In genomic region chr1:219330669-219331068, GRCh38 we compare ENCODE assay signal across 18 cellular contexts.
A peak's percentile ranks its signal among the peaks of the same experiment; 100 is the strongest.
DNase-seq lines count a peak whose midpoint lies in the region; ATAC-seq, FAIRE-seq and TF ChIP-seq lines count a peak whose summit lies in the region.
"Had no signal": no experiment of that assay in that cellular context is flagged by ENCODE, and none has a peak within 500 bp of the region (broad histone marks: within the 10 kb centered on the region; RNA-seq: fewer than 3 reads in every experiment).

No MANE protein-coding gene starts in this region.

- H3K79me2 ChIP-seq in SK-N-SH (ENCODE audit: insufficient read depth) (no peaks in the 10 kb centered on the region), astrocyte (ENCODE audit: insufficient read depth, low read length) (no peaks in the 10 kb centered on the region)

- POLR2A ChIA-PET in SK-N-SH (lab: Yijun Ruan, JAX): interaction anchor here (0.6 kb wide), 1 partner anchor 43 kb away, joined by 3 read pairs; no protein-coding TSS in a partner anchor

- CTCF ChIA-PET in SK-N-SH (lab: Yijun Ruan, JAX): no interaction called here

- H2AFZ ChIP-seq in SK-N-SH (ENCODE audit: low read depth): no peak overlapping the region
- H2AFZ ChIP-seq in astrocyte (ENCODE audit: low read depth, low read length): no peak overlapping the region
- H2AFZ ChIP-seq: PC-9 had no signal

- TF ChIP-seq EP300 in SK-N-SH (IDR thresholded peaks at IDR 0.05; ENCODE audit: borderline replicate concordance in 1 of 2, low read depth in 1 of 2, low read length in 1 of 2): no peak

- H3K4me1 ChIP-seq in SK-N-SH (ENCODE audit: control insufficient read depth in 1 of 2, insufficient read depth in 2 of 2, low read depth in 1 of 2, low read length in 1 of 2) (peaks cover 0 to 18% of the 10 kb centered on the region in 2 experiments; a peak in 2 of 4 replicates), astrocyte (ENCODE audit: insufficient read depth, low read length) (peaks cover 15% of the 10 kb centered on the region)

- H3K27me3 Mint-ChIP-seq in astrocyte (ENCODE audit: low read depth, unreplicated experiment): no peaks in the 10 kb centered on the region

- no peak overlapping the region for H3K27ac Mint-ChIP-seq in astrocyte (ENCODE audit: unreplicated experiment)
- H3K27ac Mint-ChIP-seq: H9 had no signal

- peaks cover 6% of the 10 kb centered on the region for H3F3A ChIP-seq in SK-N-SH (replicated peaks; ENCODE audit: insufficient read depth)

- ATAC-seq in SK-N-SH treated with all-trans-retinoic acid at 6 μM for 48 hours: peak; percentile 18; the same call in 1 of the 3 replicates
- ATAC-seq in HG03139 (IDR thresholded peaks at IDR 0.05; ENCODE audit: unreplicated experiment): no peak

- H3K36me3 ChIP-seq in SK-N-SH (replicated peaks in 1 of 2; ENCODE audit: control insufficient read depth in 1 of 2, insufficient read depth in 2 of 2, low read length in 1 of 2) (no peaks in the 10 kb centered on the region), astrocyte (ENCODE audit: insufficient read depth, low read length) (no peaks in the 10 kb centered on the region), brain microvascular endothelial cell (replicated peaks) (no peaks in the 10 kb centered on the region)
- H3K36me3 ChIP-seq: MG63 had no signal

- WGBS in SK-N-SH (ENCODE audit: low lambda C conversion rate): 95% methylated on average over 2 of the region's 2 CpGs

- no peak for DNase-seq in SK-N-SH
- DNase-seq in NCI-H345 (lab: John Stamatoyannopoulos, UW): peak; percentile 49
- no peak for DNase-seq in astrocyte (ENCODE audit: low read depth)
- DNase-seq in urothelium cell line (ENCODE audit: low spot score): no peak
- no peak for DNase-seq in activated CD4-positive, alpha-beta T cell treated with anti-CD3 and anti-CD28 coated beads for 48 hours
- no peak for DNase-seq in brain microvascular endothelial cell
- DNase-seq: C1 segment of cervical spinal cord, H9, IMR-90, Karpas-422, NCI-H1105, NCI-H1930, NCI-H524 treated with DMSO at 0.1 percent for 48 hours, PC-9, T-helper 1 cell had no signal

- H3K4me2 ChIP-seq in SK-N-SH: no peak overlapping the region
- H3K4me2 ChIP-seq in astrocyte (ENCODE audit: low read length): no peak overlapping the region
- H3K4me2 ChIP-seq: PC-9 had no signal

- H3K9me3 ChIP-seq in SK-N-SH (no peaks in the 10 kb centered on the region), astrocyte (ENCODE audit: insufficient read depth, low read depth, low read length) (no peaks in the 10 kb centered on the region)
- H3K9me3 ChIP-seq: MG63 had no signal

- H3K4me3 ChIP-seq in SK-N-SH (ENCODE audit: low read depth in 2 of 2, low read length in 1 of 2) (no peak overlapping the region), astrocyte (ENCODE audit: insufficient read depth, low read depth, low read length) (no peak overlapping the region), brain microvascular endothelial cell (ENCODE audit: low read depth, low read length) (no peak overlapping the region)
- H3K4me3 ChIP-seq: MG63, PC-9 had no signal

- in situ Hi-C loops in brain microvascular endothelial cell (cut with HindIII; ENCODE audit: low pct_ligation_motif_present, low sequenced_read_pairs): no loop called here

- no peaks in the 10 kb centered on the region for H3K9me2 ChIP-seq in SK-N-SH

- FAIRE-seq in astrocyte (lab: Jason Lieb, UNC) (peak; percentile 5), urothelium cell line (lab: Jason Lieb, UNC) (peak; percentile 65)

- TF ChIP-seq CTCF in SK-N-SH (IDR thresholded peaks at IDR 0.05) (no peak), astrocyte (IDR thresholded peaks at IDR 0.05; ENCODE audit: insufficient read depth, low read depth, low read length) (no peak), brain microvascular endothelial cell (IDR thresholded peaks at IDR 0.05; ENCODE audit: low read depth, low read length, missing control alignments) (no peak)

- TF ChIP-seq RAD21 in SK-N-SH (IDR thresholded peaks at IDR 0.05; ENCODE audit: low read length): no peak

- H3K36me3 Mint-ChIP-seq in astrocyte (ENCODE audit: low read depth, unreplicated experiment): peaks cover 4% of the 10 kb centered on the region

- H3K4me1 Mint-ChIP-seq in astrocyte (ENCODE audit: low read depth, unreplicated experiment): peaks cover 24% of the 10 kb centered on the region
- H3K4me1 Mint-ChIP-seq: H9 had no signal

- no peak overlapping the region for H3K4me3 Mint-ChIP-seq in astrocyte (ENCODE audit: unreplicated experiment)
- H3K4me3 Mint-ChIP-seq: H9 had no signal

- peaks cover 4% of the 10 kb centered on the region for H3K9me3 Mint-ChIP-seq in astrocyte (ENCODE audit: unreplicated experiment)
- H3K9me3 Mint-ChIP-seq: H9 had no signal

- H3K27me3 ChIP-seq in SK-N-SH (ENCODE audit: insufficient read depth): no peaks in the 10 kb centered on the region
- H3K27me3 ChIP-seq in astrocyte (ENCODE audit: insufficient read depth, low read length): no peaks in the 10 kb centered on the region
- H3K27me3 ChIP-seq in brain microvascular endothelial cell (replicated peaks): no peaks in the 10 kb centered on the region
- H3K27me3 ChIP-seq: MG63 had no signal

- H3K27ac ChIP-seq in SK-N-SH (ENCODE audit: low read depth in 2 of 2, low read length in 1 of 2) (no peak overlapping the region; a peak in 1 of 4 replicates), astrocyte (ENCODE audit: low read depth, low read length) (no peak overlapping the region), brain microvascular endothelial cell (no peak overlapping the region)
- H3K27ac ChIP-seq: PC-9 had no signal

- H3K9ac ChIP-seq in SK-N-SH (no peak overlapping the region), astrocyte (ENCODE audit: low read length) (no peak overlapping the region)

- H4K20me1 ChIP-seq in SK-N-SH (ENCODE audit: insufficient read depth): no peaks in the 10 kb centered on the region
- H4K20me1 ChIP-seq in astrocyte (ENCODE audit: insufficient read depth, low read length): no peaks in the 10 kb centered on the region

TF ChIP-seq in SK-N-SH treated with all-trans-retinoic acid at 6 μM for 48 hours, 23 proteins besides CTCF, POLR2A, EP300 and RAD21 (continues in another document):
- TF ChIP-seq OSR1 (CRISPR knock-in tag; IDR thresholded peaks at IDR 0.05) (no peak), PATZ1 (CRISPR knock-in tag; IDR thresholded peaks at IDR 0.05; ENCODE audit: borderline replicate concordance) (no peak)

TF ChIP-seq in SK-N-SH, 30 proteins besides CTCF, POLR2A, EP300 and RAD21:
- no peak for TF ChIP-seq RXRA (IDR thresholded peaks at IDR 0.05; ENCODE audit: borderline replicate concordance, low read depth)
- TF ChIP-seq MAX (IDR thresholded peaks at IDR 0.05; ENCODE audit: low read depth): no peak
- TF ChIP-seq TCF12 (IDR thresholded peaks at IDR 0.05): no peak
- no peak for TF ChIP-seq JUND (IDR thresholded peaks at IDR 0.05)
- no peak for TF ChIP-seq USF2 (IDR thresholded peaks at IDR 0.05; ENCODE audit: borderline replicate concordance, low read depth, low read length)
- no peak for TF ChIP-seq RCOR1 (IDR thresholded peaks at IDR 0.05; ENCODE audit: low read length)
- no peak for TF ChIP-seq FOSL2 (IDR thresholded peaks at IDR 0.05; ENCODE audit: borderline replicate concordance, low read depth)
- TF ChIP-seq USF1 (IDR thresholded peaks at IDR 0.05; ENCODE audit: borderline replicate concordance, low read depth): no peak
- TF ChIP-seq NRF1 (IDR thresholded peaks at IDR 0.05; ENCODE audit: low read depth, low read length): no peak
- TF ChIP-seq FOXJ3 (CRISPR knock-in tag; IDR thresholded peaks at IDR 0.05): no peak
- TF ChIP-seq IRF3 (IDR thresholded peaks at IDR 0.05; ENCODE audit: low read depth, low read length): no peak
- TF ChIP-seq TAF1 (IDR thresholded peaks at IDR 0.05; ENCODE audit: borderline replicate concordance, low read depth, low read length): no peak
- TF ChIP-seq GABPA (IDR thresholded peaks at IDR 0.05; ENCODE audit: low read depth): no peak
- no peak for TF ChIP-seq NFIC (IDR thresholded peaks at IDR 0.05; ENCODE audit: borderline replicate concordance)
- TF ChIP-seq MEF2A (IDR thresholded peaks at IDR 0.05; ENCODE audit: borderline replicate concordance, low read depth): no peak
- no peak for TF ChIP-seq POLR2AphosphoS5 (IDR thresholded peaks at IDR 0.05; ENCODE audit: low read depth, low read length)
